Comparison of ENCODE assay signal across 1 cellular context in genomic region chr10:67657775-67658174, GRCh38.
TF ChIP-seq lines count a peak whose summit lies in the region.

No MANE protein-coding gene starts in this region.

TF ChIP-seq in HCT116, 20 proteins besides CTCF, POLR2A, EP300 and RAD21 (continued from another document):
- TF ChIP-seq CEBPB (IDR thresholded peaks at IDR 0.05; ENCODE audit: low read depth) (no peak), EZH2phosphoT487 (IDR thresholded peaks at IDR 0.05; ENCODE audit: borderline replicate concordance) (no peak)
